ENCODE assay signal across 9 cellular contexts in genomic region chr2:190468814-190469569, GRCh38.
DNase-seq lines count a peak whose midpoint lies in the region; ATAC-seq, FAIRE-seq and TF ChIP-seq lines count a peak whose summit lies in the region.
"Had no signal": no experiment of that assay in that cellular context is flagged by ENCODE, and none has a peak within 500 bp of the region (broad histone marks: within the 10 kb centered on the region; RNA-seq: fewer than 3 reads in every experiment).

No MANE protein-coding gene starts in this region.

- H3K27me3 ChIP-seq in DND-41 (ENCODE audit: insufficient read depth, low read length, poor library complexity): no peaks in the 10 kb centered on the region

- H3K9me3 ChIP-seq in DND-41 (ENCODE audit: insufficient read depth, low read length, severe bottlenecking): peaks cover 3% of the 10 kb centered on the region

- peaks cover 19% of the 10 kb centered on the region for H3K4me1 Mint-ChIP-seq in progenitor cell of endocrine pancreas (ENCODE audit: low read depth)

- peaks cover 20% of the 10 kb centered on the region for H3K9me3 Mint-ChIP-seq in progenitor cell of endocrine pancreas (ENCODE audit: low read depth)

- FAIRE-seq in H54 (lab: Jason Lieb, UNC): peak; percentile 92
- FAIRE-seq: TTC549 had no signal

- H3K27ac Mint-ChIP-seq in progenitor cell of endocrine pancreas: peak overlapping the region; percentile 17

- H3K4me3 Mint-ChIP-seq in progenitor cell of endocrine pancreas (ENCODE audit: low read depth): no peak overlapping the region

- peaks cover 9% of the 10 kb centered on the region; the same call in 1 of the 2 replicates for H3K79me2 ChIP-seq in DND-41 (ENCODE audit: insufficient read depth, low read length)

- H4K20me1 ChIP-seq in DND-41 (ENCODE audit: insufficient read depth, low read length): no peaks in the 10 kb centered on the region

- no peak overlapping the region for H3K4me3 ChIP-seq in DND-41 (ENCODE audit: low read depth in 1 of 2, low read length in 2 of 2)

- peak; percentile 32 for DNase-seq in DND-41
- peak; percentile 44 for DNase-seq in H54 (ENCODE audit: insufficient read length, low spot score)
- peak; percentile 88 for DNase-seq in NCI-H1092 (lab: John Stamatoyannopoulos, UW)
- peak; percentile 70 for DNase-seq in foreskin melanocyte
- no peak for DNase-seq in progenitor cell of endocrine pancreas (ENCODE audit: low spot score, unreplicated experiment)
- no peak for DNase-seq in germinal center (ENCODE audit: low spot score)
- no peak for DNase-seq in cortex of kidney (lab: John Stamatoyannopoulos, UW)

- H3K27ac ChIP-seq in DND-41 (ENCODE audit: low read length): no peak overlapping the region

- H3K4me1 ChIP-seq in DND-41 (ENCODE audit: insufficient read depth, low read length): peaks cover 8% of the 10 kb centered on the region

- no peak overlapping the region for H3K4me2 ChIP-seq in DND-41 (ENCODE audit: insufficient read depth, low read length)

- no peak overlapping the region for H2AFZ ChIP-seq in DND-41 (ENCODE audit: low read depth, low read length)

- TF ChIP-seq CTCF in DND-41 (IDR thresholded peaks at IDR 0.05; ENCODE audit: borderline replicate concordance, extremely low read depth, low read length, poor library complexity, severe bottlenecking) (no peak), progenitor cell of endocrine pancreas (IDR thresholded peaks at IDR 0.05; ENCODE audit: unreplicated experiment) (no peak)

- H3K36me3 Mint-ChIP-seq in progenitor cell of endocrine pancreas (ENCODE audit: insufficient read depth): peaks cover 29% of the 10 kb centered on the region

- H3K27me3 Mint-ChIP-seq in progenitor cell of endocrine pancreas: no peaks in the 10 kb centered on the region

- no peak for TF ChIP-seq POLR2A in H54 (IDR thresholded peaks at IDR 0.05; ENCODE audit: low read depth, low read length)

- ATAC-seq in DND-41 (ENCODE audit: insufficient read depth, low read depth) (peak; percentile 69), SK-N-SH treated with all-trans-retinoic acid at 6 μM for 48 hours (peak; percentile 86)

- peaks cover 22% of the 10 kb centered on the region for H3K36me3 ChIP-seq in DND-41 (ENCODE audit: insufficient read depth, low read length)

- H3K9ac ChIP-seq in DND-41 (ENCODE audit: low read depth, low read length): no peak overlapping the region

TF ChIP-seq in SK-N-SH treated with all-trans-retinoic acid at 6 μM for 48 hours, 23 proteins besides CTCF, POLR2A, EP300 and RAD21:
- no peak for TF ChIP-seq SNAI2 (CRISPR knock-in tag; IDR thresholded peaks at IDR 0.05)
- TF ChIP-seq ESRRG (CRISPR knock-in tag; IDR thresholded peaks at IDR 0.05): peak; percentile 72; the same call in 1 of the 2 replicates
- TF ChIP-seq ZFP30 (CRISPR knock-in tag; IDR thresholded peaks at IDR 0.05): no peak
- TF ChIP-seq PATZ1 (CRISPR knock-in tag; IDR thresholded peaks at IDR 0.05; ENCODE audit: borderline replicate concordance): 0 out of 2 replicates have a peak, but pooled peaks have one; percentile 25
- peak; percentile 100 for TF ChIP-seq ISL1 (CRISPR knock-in tag; IDR thresholded peaks at IDR 0.05)
- TF ChIP-seq PPARA (CRISPR knock-in tag; IDR thresholded peaks at IDR 0.05; ENCODE audit: borderline replicate concordance): no peak
- TF ChIP-seq ZNF8 (CRISPR knock-in tag; IDR thresholded peaks at IDR 0.05): 0 out of 2 replicates have a peak, but pooled peaks have one; percentile 6
- TF ChIP-seq GLIS3 (CRISPR knock-in tag; IDR thresholded peaks at IDR 0.05): peak; percentile 94; the same call in 1 of the 2 replicates
- TF ChIP-seq, protein P1, sequence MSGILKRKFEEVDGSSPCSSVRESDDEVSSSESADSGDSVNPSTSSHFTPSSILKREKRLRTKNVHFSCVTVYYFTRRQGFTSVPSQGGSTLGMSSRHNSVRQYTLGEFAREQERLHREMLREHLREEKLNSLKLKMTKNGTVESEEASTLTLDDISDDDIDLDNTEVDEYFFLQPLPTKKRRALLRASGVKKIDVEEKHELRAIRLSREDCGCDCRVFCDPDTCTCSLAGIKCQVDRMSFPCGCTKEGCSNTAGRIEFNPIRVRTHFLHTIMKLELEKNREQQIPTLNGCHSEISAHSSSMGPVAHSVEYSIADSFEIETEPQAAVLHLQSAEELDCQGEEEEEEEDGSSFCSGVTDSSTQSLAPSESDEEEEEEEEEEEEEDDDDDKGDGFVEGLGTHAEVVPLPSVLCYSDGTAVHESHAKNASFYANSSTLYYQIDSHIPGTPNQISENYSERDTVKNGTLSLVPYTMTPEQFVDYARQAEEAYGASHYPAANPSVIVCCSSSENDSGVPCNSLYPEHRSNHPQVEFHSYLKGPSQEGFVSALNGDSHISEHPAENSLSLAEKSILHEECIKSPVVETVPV (CRISPR knock-in tag; IDR thresholded peaks at IDR 0.05): peak; percentile 29; the same call in 1 of the 2 replicates
- no peak for TF ChIP-seq RARB (CRISPR knock-in tag; IDR thresholded peaks at IDR 0.05)
- no peak for TF ChIP-seq OSR1 (CRISPR knock-in tag; IDR thresholded peaks at IDR 0.05)
- no peak; the same call in none of the 2 replicates for TF ChIP-seq TCF4 (CRISPR knock-in tag; IDR thresholded peaks at IDR 0.05; ENCODE audit: borderline replicate concordance)
- peak; percentile 84 for TF ChIP-seq TSHZ2 (CRISPR knock-in tag; IDR thresholded peaks at IDR 0.05)

Comparison
In these comparisons a context has a peak if more than half of its experiments do, and no peak if none do; other contexts are left out.
1. DNase-seq: peak in DND-41 (single experiment), H54 (single experiment), NCI-H1092 (single experiment) and foreskin melanocyte (single experiment); none in progenitor cell of endocrine pancreas (single experiment), germinal center (single experiment) and cortex of kidney (single experiment).